Comparison of ENCODE assay signal across 8 cellular contexts in the genomic region with DNA sequence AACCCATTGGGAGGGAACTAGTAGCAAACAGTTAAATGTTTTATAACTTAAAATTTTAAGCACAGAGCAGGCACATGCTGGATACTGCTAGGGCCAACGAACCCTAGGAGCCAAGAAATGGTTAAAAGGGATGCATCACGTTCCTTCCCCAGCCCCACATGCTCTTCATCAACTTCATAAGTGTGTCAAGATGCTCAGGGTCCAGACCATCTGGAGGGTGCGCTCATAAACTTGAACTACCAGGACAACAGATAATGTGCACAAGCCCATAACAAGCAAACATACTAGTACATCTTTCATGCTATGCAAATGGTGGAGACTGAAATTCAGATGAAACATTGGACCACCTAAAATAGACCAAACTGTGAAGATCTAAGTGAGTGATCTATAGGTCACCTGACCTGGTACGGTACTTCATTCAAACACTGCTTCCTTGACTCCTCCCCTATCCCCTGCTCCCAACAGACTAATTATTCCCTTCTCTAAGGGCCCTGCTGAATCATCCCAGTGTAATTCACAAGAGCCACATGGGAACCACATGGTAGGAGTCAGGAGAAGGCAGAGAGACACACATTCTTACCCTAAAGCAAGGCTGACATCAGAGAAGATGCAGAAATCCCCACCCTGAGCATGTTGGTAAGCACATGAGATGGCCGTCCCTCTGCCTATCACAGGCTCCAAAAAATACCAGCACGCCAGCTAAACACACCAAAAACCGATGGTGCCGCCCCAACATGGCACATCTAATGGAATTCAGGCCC.
DNase-seq lines count a peak whose midpoint lies in the region; ATAC-seq and TF ChIP-seq lines count a peak whose summit lies in the region.

No MANE protein-coding gene starts in this region.

- H3K9me3 ChIP-seq in OCI-LY1 (ENCODE audit: low read length), result no peaks in the 10 kb centered on the region

- peak overlapping the region; percentile 58; the same call in 1 of the 2 replicates for H3K4me2 ChIP-seq in OCI-LY1 (ENCODE audit: low read length)

- no peaks in the 10 kb centered on the region for H3K9me2 ChIP-seq in OCI-LY1 (ENCODE audit: low read depth, low read length)

- peaks cover 90% of the 10 kb centered on the region; the same call in 1 of the 2 replicates for H3K36me3 ChIP-seq in OCI-LY1 (ENCODE audit: insufficient read depth, low read length)

- no peak for ATAC-seq in HG03139 (IDR thresholded peaks at IDR 0.05; ENCODE audit: unreplicated experiment)

- H3K9ac ChIP-seq in OCI-LY1 (ENCODE audit: low read length), result no peak overlapping the region; the same call in 1 of the 2 replicates

- peaks cover 100% of the 10 kb centered on the region for H3K4me1 ChIP-seq in OCI-LY1 (ENCODE audit: insufficient read depth, low read length, severe bottlenecking)

- peaks cover 100% of the 10 kb centered on the region for H3K79me2 ChIP-seq in OCI-LY1 (ENCODE audit: insufficient read depth, low read length)

- no peaks in the 10 kb centered on the region for H3F3A ChIP-seq in OCI-LY1 (ENCODE audit: insufficient read depth, low read length)

- TF ChIP-seq CTCF in OCI-LY1 (IDR thresholded peaks at IDR 0.05; ENCODE audit: low read length) (no peak), choroid plexus epithelial cell (conservative IDR thresholded peaks at IDR 0.05; ENCODE audit: low read depth, low read length) (no peak)

- H4K20me1 ChIP-seq in OCI-LY1 (ENCODE audit: insufficient read depth, low read length), result no peaks in the 10 kb centered on the region

- peak overlapping the region; percentile 5 for H3K4me3 ChIP-seq in OCI-LY1 (ENCODE audit: low read depth, low read length, poor library complexity, severe bottlenecking)
- H3K4me3 ChIP-seq in choroid plexus epithelial cell (ENCODE audit: low read depth, low read length), result no peak overlapping the region

- DNase-seq in EL (peak; percentile 99), choroid plexus epithelial cell (ENCODE audit: low read depth) (peak; percentile 89), non-pigmented ciliary epithelial cell (ENCODE audit: low read depth) (peak; percentile 79), 8988T (no peak), NCI-H146 treated with DMSO at 0.1 percent for 48 hours (lab: John Stamatoyannopoulos, UW; ENCODE audit: unreplicated experiment) (no peak), cerebellar nuclear complex (lab: John Stamatoyannopoulos, UW) (no peak)

- H2AFZ ChIP-seq in OCI-LY1 (ENCODE audit: low read length), result no peak overlapping the region

- peak overlapping the region; percentile 64 for H3K27ac ChIP-seq in OCI-LY1 (ENCODE audit: low read depth, low read length, poor library complexity, severe bottlenecking)

- no peaks in the 10 kb centered on the region for H3K27me3 ChIP-seq in OCI-LY1 (ENCODE audit: insufficient read depth, low read length)

Comparison
In these comparisons a context has a peak if more than half of its experiments do, and no peak if none do; other contexts are left out.
1. DNase-seq: peak in EL (single experiment), choroid plexus epithelial cell (single experiment) and non-pigmented ciliary epithelial cell (single experiment); none in 8988T (single experiment), NCI-H146 treated with DMSO at 0.1 percent for 48 hours (single experiment) and cerebellar nuclear complex (0 of 2).